1 cellular context compared by ENCODE assay signal in genomic region chr1:244917271-244917670, GRCh38.
TF ChIP-seq lines count a peak whose summit lies in the region.

No MANE protein-coding gene starts in this region.

TF ChIP-seq in HEK293, 187 proteins besides CTCF, POLR2A, EP300 and RAD21:
- TF ChIP-seq ZBTB6 (tag by site-specific recombination; IDR thresholded peaks at IDR 0.05) = 0 out of 2 replicates have a peak, but pooled peaks have one; percentile 22
- no peak for TF ChIP-seq ZBTB44 (tag by site-specific recombination; IDR thresholded peaks at IDR 0.05)
